In the genomic region with DNA sequence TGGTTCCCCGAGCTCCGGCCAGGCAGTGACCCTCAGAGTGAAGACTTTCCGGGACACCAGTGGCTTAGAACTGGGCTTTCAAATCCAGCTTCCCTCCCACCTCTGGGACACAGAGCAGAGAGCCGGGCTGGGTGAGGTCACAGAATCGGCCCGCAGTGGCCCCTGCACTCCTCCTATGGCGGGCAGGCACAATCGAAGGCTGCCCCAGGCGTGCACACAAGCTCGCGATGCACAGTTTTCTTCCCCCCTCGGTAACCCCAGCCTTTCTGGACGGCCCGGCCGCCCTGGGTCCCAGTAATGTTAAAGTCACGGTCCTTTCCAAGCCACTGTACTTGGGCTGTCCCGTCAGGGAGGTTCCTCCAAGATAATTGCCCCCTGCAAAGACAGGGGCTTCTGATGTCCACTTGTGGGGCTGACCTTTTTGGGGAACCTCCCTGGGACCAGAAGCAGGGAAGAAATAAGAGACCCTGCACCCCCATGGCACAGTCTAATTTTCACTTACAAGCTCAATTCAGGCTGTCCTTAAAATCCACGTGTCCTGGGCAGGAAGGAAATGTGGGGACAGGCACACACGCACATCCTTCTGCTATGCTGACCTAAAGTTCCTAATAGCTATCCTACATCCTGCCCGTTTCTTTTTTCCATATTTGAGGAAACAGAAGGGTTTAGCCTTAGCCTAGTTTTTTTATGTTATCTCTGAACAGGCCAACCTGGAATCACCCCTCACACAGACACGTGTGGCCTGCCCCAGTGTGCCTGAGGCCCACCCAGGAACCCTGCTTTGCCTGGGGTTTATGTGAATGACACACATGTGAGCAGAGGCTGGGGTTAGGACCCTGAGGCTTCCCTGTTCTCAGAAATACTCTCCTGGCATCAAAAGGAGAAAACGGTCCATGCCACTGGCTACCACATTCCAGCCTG, we compare ENCODE assay signal across 21 cellular contexts. TPM values are rescaled to one million over a fixed set of nuclear protein-coding genes. Genes with fewer than 3 reads are reported as not detected.
DNase-seq lines count a peak whose midpoint lies in the region; ATAC-seq and TF ChIP-seq lines count a peak whose summit lies in the region.
"Had no signal": no experiment of that assay in that cellular context is flagged by ENCODE, and none has a peak within 500 bp of the region (broad histone marks: within the 10 kb centered on the region; RNA-seq: fewer than 3 reads in every experiment).

No MANE protein-coding gene starts in this region.

- no peak overlapping the region for H2BK120ac ChIP-seq in neuronal stem cell (ENCODE audit: low read depth, low read length)

- no peaks in the 10 kb centered on the region for H3K4me1 Mint-ChIP-seq in chondrocyte (ENCODE audit: low read depth)
- peaks cover 8% of the 10 kb centered on the region for H3K4me1 Mint-ChIP-seq in activated naive CD4-positive, alpha-beta T cell treated with anti-CD3 and anti-CD28 coated beads for 36 hours (ENCODE audit: low read depth)

- H3K9me3 ChIP-seq in heart left ventricle (no peaks in the 10 kb centered on the region), neuronal stem cell (replicated peaks in 1 of 2; ENCODE audit: control insufficient read depth in 2 of 2, insufficient read depth in 1 of 2, low read depth in 1 of 2, low read length in 2 of 2) (no peaks in the 10 kb centered on the region), tibial nerve (no peaks in the 10 kb centered on the region)

- no peak overlapping the region for H3K4me3 Mint-ChIP-seq in chondrocyte (ENCODE audit: unreplicated experiment)
- no peak overlapping the region for H3K4me3 Mint-ChIP-seq in activated naive CD4-positive, alpha-beta T cell treated with anti-CD3 and anti-CD28 coated beads for 36 hours
- H3K4me3 Mint-ChIP-seq: neural progenitor cell; stimulated activated naive B cell treated with anti-CD40 and anti-IgM and Interleukin-4, amounts not matched to agents 10 μg/mL and 1 μg/mL and 100 μg/mL, for 72 hours had no signal

- H3K4me3 ChIP-seq in heart left ventricle (no peak overlapping the region), neuronal stem cell (ENCODE audit: low read length in 2 of 2) (no peak overlapping the region), tibial nerve (no peak overlapping the region)
- H3K4me3 ChIP-seq: neural progenitor cell had no signal

- no peak overlapping the region for H3K18ac ChIP-seq in neuronal stem cell (ENCODE audit: low read length)

- H3K27ac Mint-ChIP-seq in chondrocyte (ENCODE audit: unreplicated experiment), result no peak overlapping the region
- no peak overlapping the region for H3K27ac Mint-ChIP-seq in activated naive CD4-positive, alpha-beta T cell treated with anti-CD3 and anti-CD28 coated beads for 36 hours
- H3K27ac Mint-ChIP-seq: neural progenitor cell; stimulated activated naive B cell treated with anti-CD40 and anti-IgM and Interleukin-4, amounts not matched to agents 10 μg/mL and 1 μg/mL and 100 μg/mL, for 72 hours had no signal

- no peak overlapping the region for H3K4ac ChIP-seq in neuronal stem cell (ENCODE audit: low read length)

- no peak overlapping the region for H3K9ac ChIP-seq in neuronal stem cell (ENCODE audit: low read depth, low read length, poor library complexity)
- H3K9ac ChIP-seq: neural progenitor cell had no signal

- H3K14ac ChIP-seq in neuronal stem cell (ENCODE audit: low read length), result no peak overlapping the region

- H3K27me3 Mint-ChIP-seq in chondrocyte (ENCODE audit: low read depth), result peaks cover 33% of the 10 kb centered on the region
- no peaks in the 10 kb centered on the region for H3K27me3 Mint-ChIP-seq in activated naive CD4-positive, alpha-beta T cell treated with anti-CD3 and anti-CD28 coated beads for 36 hours (ENCODE audit: low read depth)

- no peaks in the 10 kb centered on the region for H3K9me3 Mint-ChIP-seq in chondrocyte (ENCODE audit: low read depth)
- H3K9me3 Mint-ChIP-seq in activated naive CD4-positive, alpha-beta T cell treated with anti-CD3 and anti-CD28 coated beads for 36 hours, result no peaks in the 10 kb centered on the region
- H3K9me3 Mint-ChIP-seq: neural progenitor cell; stimulated activated naive B cell treated with anti-CD40 and anti-IgM and Interleukin-4, amounts not matched to agents 10 μg/mL and 1 μg/mL and 100 μg/mL, for 72 hours had no signal

- TF ChIP-seq CTCF in chondrocyte (IDR thresholded peaks at IDR 0.05), result no peak
- TF ChIP-seq CTCF in heart left ventricle (IDR thresholded peaks at IDR 0.05), result no peak
- no peak for TF ChIP-seq CTCF in tibial nerve (IDR thresholded peaks at IDR 0.05)

- H2AK5ac ChIP-seq in neuronal stem cell (ENCODE audit: low read depth, low read length), result peak overlapping the region; percentile 80

- H3K4me2 ChIP-seq in neuronal stem cell (ENCODE audit: insufficient read depth, low read length, poor library complexity, severe bottlenecking), result no peak overlapping the region
- H3K4me2 ChIP-seq: neural progenitor cell had no signal

- no peaks in the 10 kb centered on the region for H3K79me1 ChIP-seq in neuronal stem cell (ENCODE audit: low read depth, low read length)

- peak; percentile 58 to 82 (median 64) for ATAC-seq in heart left ventricle
- ATAC-seq in GM18519 (IDR thresholded peaks at IDR 0.05; ENCODE audit: low FRiP score, unreplicated experiment), result no peak
- no peak for ATAC-seq in GM19324 (IDR thresholded peaks at IDR 0.05; ENCODE audit: low FRiP score, unreplicated experiment)
- ATAC-seq: stimulated activated naive B cell treated with anti-CD40 and anti-IgM and Interleukin-4, amounts not matched to agents 10 μg/mL and 1 μg/mL and 100 μg/mL, for 72 hours had no signal

- 48 to 64% (median 64%) methylated on average over 14 to 22 of the region's 22 CpGs for WGBS in heart left ventricle, 4 donors
- WGBS in neuronal stem cell (ENCODE audit: extremely low coverage in 2 of 2, insufficient read length in 2 of 2, insufficient replicate concordance in 1 of 2), 2 donors, result no CpG with 5 or more reads among the region's 22 CpGs
- 64 to 81% methylated on average over 22 of the region's 22 CpGs for WGBS in tibial nerve, 2 donors

- peak overlapping the region; percentile 34 for H3K23ac ChIP-seq in neuronal stem cell (ENCODE audit: low read depth, low read length, poor library complexity)

- H3K36me3 Mint-ChIP-seq in chondrocyte (ENCODE audit: low read depth), result no peaks in the 10 kb centered on the region
- H3K36me3 Mint-ChIP-seq in activated naive CD4-positive, alpha-beta T cell treated with anti-CD3 and anti-CD28 coated beads for 36 hours (ENCODE audit: low read depth), result no peaks in the 10 kb centered on the region
- H3K36me3 Mint-ChIP-seq: neural progenitor cell had no signal

- TF ChIP-seq POLR2A in heart left ventricle (IDR thresholded peaks at IDR 0.05), result no peak
- TF ChIP-seq POLR2A in tibial nerve (IDR thresholded peaks at IDR 0.05), result no peak

- peak; percentile 75 to 83 for TF ChIP-seq EP300 in tibial nerve (IDR thresholded peaks at IDR 0.05)

- no peak overlapping the region for H2BK15ac ChIP-seq in neuronal stem cell (ENCODE audit: low read length)

- no peak overlapping the region for H2BK12ac ChIP-seq in neuronal stem cell (ENCODE audit: low read length)

- H4K8ac ChIP-seq in neuronal stem cell (ENCODE audit: low read depth, low read length), result no peak overlapping the region

- peaks cover 0 to 9% (median 0%) of the 10 kb centered on the region in 9 donors for H3K36me3 ChIP-seq in heart left ventricle
- no peaks in the 10 kb centered on the region for H3K36me3 ChIP-seq in neuronal stem cell (replicated peaks in 1 of 2; ENCODE audit: control insufficient read depth in 2 of 2, insufficient read depth in 2 of 2, low read length in 2 of 2)
- no peaks in the 10 kb centered on the region for H3K36me3 ChIP-seq in tibial nerve
- H3K36me3 ChIP-seq: neural progenitor cell had no signal

- DNase-seq in chondrocyte (ENCODE audit: low spot score) (peak; percentile 61), heart left ventricle (peak in 2 of 5 donors; percentile 28 to 41), neuronal stem cell (ENCODE audit: low spot score) (no peak), tibial nerve (ENCODE audit: low spot score in 2 of 2) (no peak)
- DNase-seq in activated naive CD4-positive, alpha-beta T cell treated with anti-CD3 and anti-CD28 coated beads for 36 hours, result no peak
- DNase-seq in activated CD4-positive, alpha-beta T cell treated with anti-CD3 and anti-CD28 coated beads for 48 hours, result no peak
- DNase-seq: activated CD4-positive, alpha-beta T cell treated with anti-CD3 and anti-CD28 coated beads, Interleukin-2, amount 50 U/mL, for 1 hour; activated CD8-positive, alpha-beta memory T cell treated with anti-CD3 and anti-CD28 coated beads, Interleukin-2, amount 50 U/mL, for 48 hours; activated effector memory CD4-positive, alpha-beta T cell treated with Interleukin-2 at 50 U/mL for 16 hours; amniotic stem cell; COR-L47; EL; midbrain; stimulated activated naive B cell treated with anti-CD40 and anti-IgM and Interleukin-4, amounts not matched to agents 10 μg/mL and 1 μg/mL and 100 μg/mL, for 72 hours; T-helper 1 cell had no signal

- peak overlapping the region; percentile 11 to 90 (median 76) for H3K27ac ChIP-seq in heart left ventricle
- H3K27ac ChIP-seq in neuronal stem cell (replicated peaks; ENCODE audit: low read length), result no peak overlapping the region
- peak overlapping the region in 2 of 4 donors; percentile 28 to 59 for H3K27ac ChIP-seq in tibial nerve
- H3K27ac ChIP-seq: neural progenitor cell had no signal

- H2AFZ ChIP-seq in neuronal stem cell (ENCODE audit: low read length), result no peak overlapping the region
- H2AFZ ChIP-seq: neural progenitor cell had no signal

- intact Hi-C loops in heart left ventricle (cut with DNase I), result loop anchor here in 3 of 10 donors (5.0 to 10.0 kb wide), 3 partner anchors 67 to 139 kb away; no protein-coding TSS in a partner anchor
- intact Hi-C loops in activated naive CD4-positive, alpha-beta T cell treated with anti-CD3 and anti-CD28 coated beads for 36 hours (cut with micrococcal nuclease), result no loop called here

- H4K91ac ChIP-seq in neuronal stem cell (ENCODE audit: low read depth, low read length, poor library complexity), result no peak overlapping the region

- H2BK5ac ChIP-seq in neuronal stem cell (ENCODE audit: low read length), result no peak overlapping the region

- peaks cover 0 to 4% (median 0%) of the 10 kb centered on the region in 9 donors for H3K27me3 ChIP-seq in heart left ventricle
- peaks cover 0 to 6% (median 0%) of the 10 kb centered on the region in 3 experiments for H3K27me3 ChIP-seq in neuronal stem cell (ENCODE audit: control insufficient read depth in 3 of 3, insufficient read depth in 3 of 3, low read depth in 1 of 3, low read length in 3 of 3)
- H3K27me3 ChIP-seq in tibial nerve, result peaks cover 0 to 5% of the 10 kb centered on the region in 2 donors
- H3K27me3 ChIP-seq: neural progenitor cell had no signal

- H3K4me1 ChIP-seq in heart left ventricle (peaks cover 0 to 41% (median 19%) of the 10 kb centered on the region in 12 donors), neuronal stem cell (ENCODE audit: control insufficient read depth in 2 of 2, insufficient read depth in 1 of 2, low read depth in 1 of 2, low read length in 2 of 2) (peaks cover 0 to 9% of the 10 kb centered on the region in 2 donors), tibial nerve (peaks cover 0 to 12% (median 0%) of the 10 kb centered on the region in 4 donors)

- CTCF ChIA-PET in activated naive CD4-positive, alpha-beta T cell treated with anti-CD3 and anti-CD28 coated beads for 36 hours (lab: Charles Lee), result interaction anchor here (1.0 kb wide), 1 partner anchor 208 kb away, joined by 3 read pairs; no protein-coding TSS in a partner anchor

RNA-seq across cellular contexts. Expression of a gene that starts 13.6 kb away (rescaled TPM):
- total RNA-seq in chondrocyte (1.3 to 6.0 TPM in 2 of 3 replicates, not detected in the other), heart left ventricle (10 to 100 TPM in 1 of 9 donors, 1 to 10 TPM in 6, under 1 TPM in 2; 0.75 to 10.8 (median 2.8) TPM), tibial nerve (10 to 100 TPM in 2 of 4 donors, 1 to 10 TPM in 2; 4.2 to 21.1 (median 13.4) TPM)
- 1 to 10 TPM; 3.0 to 3.5 TPM for polyA plus RNA-seq in heart left ventricle
- not detected for polyA plus RNA-seq in neuronal stem cell (2013, experiment 1 of 2)
- 0.15 TPM for polyA plus RNA-seq in neuronal stem cell (2013, experiment 2 of 2)
- not detected for total RNA-seq in activated naive CD4-positive, alpha-beta T cell treated with anti-CD3 and anti-CD28 coated beads for 36 hours
- total RNA-seq: H4, LHCN-M2 had no signal
- polyA plus RNA-seq: keratinocyte had no signal

RNA-seq across cellular contexts. Expression of a gene that starts 49.2 kb away (rescaled TPM):
- total RNA-seq in chondrocyte (not detected in 3 replicates), heart left ventricle (not detected), tibial nerve (not detected)
- polyA plus RNA-seq in heart left ventricle, result not detected
- not detected for polyA plus RNA-seq in neuronal stem cell (2013, experiment 1 of 2)
- not detected for polyA plus RNA-seq in neuronal stem cell (2013, experiment 2 of 2)
- not detected for total RNA-seq in activated naive CD4-positive, alpha-beta T cell treated with anti-CD3 and anti-CD28 coated beads for 36 hours
- total RNA-seq: H4, LHCN-M2 had no signal
- polyA plus RNA-seq: keratinocyte had no signal

Comparison
In these comparisons a context has a peak if more than half of its experiments do, and no peak if none do; other contexts are left out.
1. ATAC-seq: peak in heart left ventricle (4 of 4); none in GM18519 (single experiment) and GM19324 (single experiment).